12 cellular contexts compared by ENCODE assay signal in the genomic region with DNA sequence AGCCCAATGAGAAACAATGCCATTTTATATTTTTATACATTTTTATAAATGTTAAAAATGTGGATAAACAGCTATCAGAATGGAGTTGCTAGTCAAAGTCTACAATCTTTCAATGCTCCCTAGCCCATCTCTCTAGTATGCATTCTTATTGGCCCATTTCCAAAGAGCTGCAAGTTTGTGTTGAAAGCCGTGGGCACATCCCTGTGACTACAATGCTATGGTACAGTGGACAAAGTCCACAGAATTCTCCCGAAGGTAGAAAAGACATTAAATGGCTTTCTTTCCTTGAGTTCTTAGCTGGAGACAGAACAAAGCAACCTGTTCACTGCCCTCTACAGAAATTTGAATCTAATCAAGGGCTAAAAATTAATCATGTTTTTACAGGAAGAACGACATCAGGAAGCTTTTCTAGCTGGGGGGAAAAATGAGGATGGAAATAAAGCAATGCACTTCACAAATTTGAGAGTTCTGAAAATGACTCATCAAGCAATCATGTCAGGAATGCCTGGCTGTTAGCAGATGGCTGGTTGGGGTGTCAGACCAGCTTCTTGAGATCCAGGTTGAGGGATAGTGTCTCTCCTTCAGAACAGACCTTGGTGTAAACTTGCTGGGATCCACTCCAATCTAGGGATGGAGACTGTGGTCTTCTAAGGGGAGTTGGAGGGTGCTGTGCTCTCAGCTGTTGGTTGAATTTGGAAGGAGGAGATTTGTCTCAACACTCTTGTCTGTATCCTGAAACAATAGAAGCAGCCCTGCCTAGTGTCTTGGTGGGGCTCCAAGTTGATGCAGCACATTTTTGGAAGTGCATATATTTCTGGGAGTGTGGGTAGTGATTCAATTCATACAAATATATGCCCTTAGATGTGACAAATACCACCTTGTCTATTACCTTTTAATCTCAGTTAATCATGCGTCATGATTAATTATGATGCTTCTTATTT.
DNase-seq lines count a peak whose midpoint lies in the region; ATAC-seq, FAIRE-seq and TF ChIP-seq lines count a peak whose summit lies in the region.
"Had no signal": no experiment of that assay in that cellular context is flagged by ENCODE, and none has a peak within 500 bp of the region (broad histone marks: within the 10 kb centered on the region; RNA-seq: fewer than 3 reads in every experiment).

No MANE protein-coding gene starts in this region.

- H3K27me3 ChIP-seq in right lobe of liver: no peaks in the 10 kb centered on the region

- DNase-seq in COLO829 (ENCODE audit: low spot score) (peak; percentile 42), NCI-H446 treated with DMSO at 0.1 percent for 48 hours (lab: John Stamatoyannopoulos, UW) (peak; percentile 20), dermis blood vessel endothelial cell (peak; percentile 96), right lobe of liver (no peak), D721Med (ENCODE audit: insufficient read length, low spot score) (no peak), NCI-H1694 treated with DMSO at 0.1 percent for 48 hours (lab: John Stamatoyannopoulos, UW) (no peak)
- DNase-seq: activated naive CD4-positive, alpha-beta T cell treated with anti-CD3 and anti-CD28 coated beads, Interleukin-2, amount 10 ng/mL, durations not matched to agents 7 days and 5 days; CD4-positive, alpha-beta T cell; NCI-H2081 treated with DMSO at 0.1 percent for 48 hours; stimulated activated CD4-positive, alpha-beta T cell treated with anti-CD3 and anti-CD28 coated beads, Interleukin-15, amount 100 ng/mL, for 24 hours had no signal

- no peaks in the 10 kb centered on the region for H3K4me1 ChIP-seq in right lobe of liver

- intact Hi-C loops in right lobe of liver (cut with DNase I): no loop called here

- H3K36me3 ChIP-seq in right lobe of liver: no peaks in the 10 kb centered on the region

- no peak for TF ChIP-seq CTCF in right lobe of liver (IDR thresholded peaks at IDR 0.05)
- TF ChIP-seq CTCF in D721Med (IDR thresholded peaks at IDR 0.05; ENCODE audit: insufficient read depth, missing control alignments): no peak

- ATAC-seq in right lobe of liver: peak; percentile 28 to 70 (median 50)
- ATAC-seq in GM19023 (IDR thresholded peaks at IDR 0.05; ENCODE audit: unreplicated experiment): no peak
- ATAC-seq in GM18909 (IDR thresholded peaks at IDR 0.05; ENCODE audit: poor library complexity, unreplicated experiment): no peak

- no peak for TF ChIP-seq POLR2A in right lobe of liver (IDR thresholded peaks at IDR 0.05)

- no peak overlapping the region for H3K27ac ChIP-seq in right lobe of liver

- 36% methylated on average over 4 of the region's 4 CpGs for WGBS in right lobe of liver (ENCODE audit: insufficient coverage, low coverage, low lambda C conversion rate, missing lambda C conversion rate)

- FAIRE-seq in D721Med (lab: Jason Lieb, UNC): no peak

- no peaks in the 10 kb centered on the region for H3K9me3 ChIP-seq in right lobe of liver

- no peak overlapping the region for H3K4me3 ChIP-seq in right lobe of liver

Comparison
In these comparisons a context has a peak if more than half of its experiments do, and no peak if none do; other contexts are left out.
1. DNase-seq: peak in COLO829 (single experiment), NCI-H446 treated with DMSO at 0.1 percent for 48 hours (single experiment) and dermis blood vessel endothelial cell (single experiment); none in right lobe of liver (0 of 3), D721Med (single experiment) and NCI-H1694 treated with DMSO at 0.1 percent for 48 hours (single experiment).
2. ATAC-seq: peak in right lobe of liver (4 of 4); none in GM19023 (single experiment) and GM18909 (single experiment).